ENCODE assay signal across 20 cellular contexts in genomic region chr5:141834331-141834730, GRCh38. TPM values are rescaled to one million over a fixed set of nuclear protein-coding genes. Genes with fewer than 3 reads are reported as not detected.
DNase-seq lines count a peak whose midpoint lies in the region; ATAC-seq, FAIRE-seq and TF ChIP-seq lines count a peak whose summit lies in the region.
"Had no signal": no experiment of that assay in that cellular context is flagged by ENCODE, and none has a peak within 500 bp of the region (broad histone marks: within the 10 kb centered on the region; RNA-seq: fewer than 3 reads in every experiment).

No MANE protein-coding gene starts in this region.

- no peaks in the 10 kb centered on the region for H3K36me3 ChIP-seq in SK-N-SH (replicated peaks in 1 of 2; ENCODE audit: control insufficient read depth in 1 of 2, insufficient read depth in 2 of 2, low read length in 1 of 2)
- H3K36me3 ChIP-seq in GM23338 (ENCODE audit: insufficient read depth): no peaks in the 10 kb centered on the region
- no peaks in the 10 kb centered on the region for H3K36me3 ChIP-seq in astrocyte (ENCODE audit: insufficient read depth, low read length)
- peaks cover 0 to 4% of the 10 kb centered on the region in 2 experiments for H3K36me3 ChIP-seq in mesenchymal stem cell (ENCODE audit: control insufficient read depth in 1 of 2, insufficient read depth in 2 of 2, low read depth in 1 of 2, low read length in 2 of 2)
- H3K36me3 ChIP-seq: SJSA1 had no signal

- H3K27me3 Mint-ChIP-seq in GM23338 (ENCODE audit: insufficient read depth, low read depth, poor library complexity) (peaks cover 23% of the 10 kb centered on the region), astrocyte (ENCODE audit: low read depth, unreplicated experiment) (peaks cover 19% of the 10 kb centered on the region)

- H2BK5ac ChIP-seq in mesenchymal stem cell (ENCODE audit: low read depth, low read length, poor library complexity, severe bottlenecking): no peak overlapping the region

- H3K4me1 Mint-ChIP-seq in GM23338 (peaks cover 46% of the 10 kb centered on the region), astrocyte (ENCODE audit: low read depth, unreplicated experiment) (peaks cover 16% of the 10 kb centered on the region)

- H2BK12ac ChIP-seq in mesenchymal stem cell (ENCODE audit: low read length in 2 of 2): peak overlapping the region in 1 of 2 experiments; percentile 87

- CTCF ChIA-PET in SK-N-SH (lab: Yijun Ruan, JAX): interaction anchor here (1.0 to 14.2 kb wide), 7 partner anchors 9 to 143 kb away, joined by 4 to 162 read pairs (median 8); partner anchors contain the start of gene PCDH1

- no peaks in the 10 kb centered on the region for H3K79me2 ChIP-seq in SK-N-SH (ENCODE audit: insufficient read depth)
- H3K79me2 ChIP-seq in GM23338 (replicated peaks; ENCODE audit: insufficient read depth): no peaks in the 10 kb centered on the region
- no peaks in the 10 kb centered on the region for H3K79me2 ChIP-seq in astrocyte (ENCODE audit: insufficient read depth, low read length)

- no peak overlapping the region for H3K4ac ChIP-seq in mesenchymal stem cell (ENCODE audit: low read depth in 1 of 2, low read length in 2 of 2)

- H3K9ac ChIP-seq in SK-N-SH: no peak overlapping the region
- H3K9ac ChIP-seq in astrocyte (ENCODE audit: low read length): no peak overlapping the region
- no peak overlapping the region for H3K9ac ChIP-seq in mesenchymal stem cell (ENCODE audit: low read length)

- no peak for DNase-seq in SK-N-SH
- DNase-seq in GM23338 (ENCODE audit: low spot score): no peak
- no peak for DNase-seq in astrocyte (ENCODE audit: low read depth)
- peak; percentile 23 for DNase-seq in mesenchymal stem cell
- no peak for DNase-seq in Kasumi-1 (lab: John Stamatoyannopoulos, UW)
- no peak for DNase-seq in NCI-H128 (lab: John Stamatoyannopoulos, UW; ENCODE audit: unreplicated experiment)
- no peak for DNase-seq in T1000 (lab: John Stamatoyannopoulos, UW)
- DNase-seq: GOT3; HFFc6; NCI-H1105; NCI-H1694 treated with DMSO at 0.1 percent for 48 hours; NCI-H446; NK-92 treated with Interleukin-12 subunit alpha and Interleukin-12 subunit beta, amount 100 ng/mL, for 24 hours; OCI-M1 had no signal

- no peak for TF ChIP-seq EP300 in SK-N-SH (IDR thresholded peaks at IDR 0.05; ENCODE audit: borderline replicate concordance in 1 of 2, low read depth in 1 of 2, low read length in 1 of 2)

- no peak overlapping the region for H3K18ac ChIP-seq in mesenchymal stem cell (ENCODE audit: low read depth in 1 of 2, low read length in 2 of 2)

- TF ChIP-seq RAD21 in SK-N-SH (IDR thresholded peaks at IDR 0.05; ENCODE audit: low read length): no peak

- peaks cover 5% of the 10 kb centered on the region; the same call in 1 of the 3 replicates for H3K9me3 Mint-ChIP-seq in GM23338
- H3K9me3 Mint-ChIP-seq in astrocyte (ENCODE audit: unreplicated experiment): peaks cover 11% of the 10 kb centered on the region

- H3K9me3 ChIP-seq in SK-N-SH: no peaks in the 10 kb centered on the region
- H3K9me3 ChIP-seq in astrocyte (ENCODE audit: insufficient read depth, low read depth, low read length): no peaks in the 10 kb centered on the region
- peaks cover 6% of the 10 kb centered on the region for H3K9me3 ChIP-seq in mesenchymal stem cell (ENCODE audit: control insufficient read depth, low read length)
- H3K9me3 ChIP-seq: SJSA1 had no signal

- H4K91ac ChIP-seq in mesenchymal stem cell (ENCODE audit: low read length): peak overlapping the region; percentile 29

- no peaks in the 10 kb centered on the region for H4K20me1 ChIP-seq in SK-N-SH (ENCODE audit: insufficient read depth)
- no peaks in the 10 kb centered on the region for H4K20me1 ChIP-seq in GM23338 (replicated peaks; ENCODE audit: insufficient read depth)
- no peaks in the 10 kb centered on the region for H4K20me1 ChIP-seq in astrocyte (ENCODE audit: insufficient read depth, low read length)

- TF ChIP-seq CTCF in SK-N-SH (IDR thresholded peaks at IDR 0.05) (no peak), GM23338 (conservative IDR thresholded peaks at IDR 0.05; ENCODE audit: low read depth in 2 of 2) (no peak), astrocyte (IDR thresholded peaks at IDR 0.05; ENCODE audit: insufficient read depth, low read depth, low read length) (no peak)

- H3K36me3 Mint-ChIP-seq in GM23338 (ENCODE audit: low read depth): peaks cover 7% of the 10 kb centered on the region
- H3K36me3 Mint-ChIP-seq in astrocyte (ENCODE audit: low read depth, unreplicated experiment): no peaks in the 10 kb centered on the region

- ATAC-seq in SK-N-SH treated with all-trans-retinoic acid at 6 μM for 48 hours (no peak), GM23338 (no peak)

- H3K27me3 ChIP-seq in SK-N-SH (ENCODE audit: insufficient read depth) (peaks cover 14% of the 10 kb centered on the region; the same call in 1 of the 2 replicates), GM23338 (ENCODE audit: insufficient read depth) (no peaks in the 10 kb centered on the region), astrocyte (ENCODE audit: insufficient read depth, low read length) (no peaks in the 10 kb centered on the region), mesenchymal stem cell (ENCODE audit: control insufficient read depth in 1 of 2, insufficient read depth in 1 of 2, low read length in 2 of 2) (peaks cover 16 to 70% of the 10 kb centered on the region in 2 experiments)
- H3K27me3 ChIP-seq: SJSA1 had no signal

- H4K8ac ChIP-seq in mesenchymal stem cell (ENCODE audit: low read length): no peak overlapping the region

- no peak overlapping the region for H3K14ac ChIP-seq in mesenchymal stem cell (ENCODE audit: low read length in 2 of 2)

- no peak overlapping the region for H2AK5ac ChIP-seq in mesenchymal stem cell (ENCODE audit: low read length, severe bottlenecking)

- H3K9me2 ChIP-seq in SK-N-SH: no peaks in the 10 kb centered on the region
- no peaks in the 10 kb centered on the region for H3K9me2 ChIP-seq in GM23338 (ENCODE audit: insufficient read depth)

- H3K4me3 ChIP-seq in SK-N-SH (ENCODE audit: low read depth in 2 of 2, low read length in 1 of 2) (no peak overlapping the region), GM23338 (no peak overlapping the region), astrocyte (ENCODE audit: insufficient read depth, low read depth, low read length) (no peak overlapping the region), mesenchymal stem cell (ENCODE audit: insufficient read depth in 1 of 2, low read depth in 1 of 2, low read length in 2 of 2) (no peak overlapping the region)
- H3K4me3 ChIP-seq: SJSA1 had no signal

- POLR2A ChIA-PET in SK-N-SH (lab: Yijun Ruan, JAX): no interaction called here

- peaks cover 0 to 48% of the 10 kb centered on the region in 2 experiments; a peak in 2 of 4 replicates for H3K4me1 ChIP-seq in SK-N-SH (ENCODE audit: control insufficient read depth in 1 of 2, insufficient read depth in 2 of 2, low read depth in 1 of 2, low read length in 1 of 2)
- peaks cover 37% of the 10 kb centered on the region for H3K4me1 ChIP-seq in GM23338 (ENCODE audit: insufficient read depth)
- H3K4me1 ChIP-seq in astrocyte (ENCODE audit: insufficient read depth, low read length): peaks cover 28% of the 10 kb centered on the region
- H3K4me1 ChIP-seq in mesenchymal stem cell (ENCODE audit: control insufficient read depth, insufficient read depth, low read depth, low read length): no peaks in the 10 kb centered on the region

- FAIRE-seq in astrocyte (lab: Jason Lieb, UNC): no peak
- FAIRE-seq: GM12892 had no signal

- H3K23ac ChIP-seq in mesenchymal stem cell (ENCODE audit: low read length in 2 of 2): no peak overlapping the region

- no peak overlapping the region for H2BK15ac ChIP-seq in mesenchymal stem cell (ENCODE audit: low read depth, poor library complexity, severe bottlenecking)

- H3K27ac Mint-ChIP-seq in GM23338 (no peak overlapping the region), astrocyte (ENCODE audit: unreplicated experiment) (no peak overlapping the region)
- H3K27ac Mint-ChIP-seq: HFFc6 had no signal

- H3K27ac ChIP-seq in SK-N-SH (ENCODE audit: low read depth in 2 of 2, low read length in 1 of 2): no peak overlapping the region
- H3K27ac ChIP-seq in GM23338 (ENCODE audit: low read depth): no peak overlapping the region
- H3K27ac ChIP-seq in astrocyte (ENCODE audit: low read depth, low read length): peak overlapping the region; percentile 24
- H3K27ac ChIP-seq in mesenchymal stem cell (ENCODE audit: low read length, poor library complexity, severe bottlenecking): no peak overlapping the region
- H3K27ac ChIP-seq: 22Rv1, RWPE1, SJSA1 had no signal

- H2BK120ac ChIP-seq in mesenchymal stem cell (ENCODE audit: low read depth, low read length): no peak overlapping the region

- H3K4me2 ChIP-seq in SK-N-SH (no peak overlapping the region), GM23338 (no peak overlapping the region), astrocyte (ENCODE audit: low read length) (no peak overlapping the region), mesenchymal stem cell (ENCODE audit: low read length, poor library complexity, severe bottlenecking) (no peak overlapping the region)

- H3K4me3 Mint-ChIP-seq in GM23338 (no peak overlapping the region), astrocyte (ENCODE audit: unreplicated experiment) (no peak overlapping the region)
- H3K4me3 Mint-ChIP-seq: HFFc6 had no signal

- H3F3A ChIP-seq in SK-N-SH (replicated peaks; ENCODE audit: insufficient read depth) (no peaks in the 10 kb centered on the region), GM23338 (replicated peaks; ENCODE audit: low read depth) (peaks cover 7% of the 10 kb centered on the region; the same call in 1 of the 2 replicates)

- no peak overlapping the region for H2AFZ ChIP-seq in SK-N-SH (ENCODE audit: low read depth)
- no peak overlapping the region for H2AFZ ChIP-seq in GM23338
- no peak overlapping the region for H2AFZ ChIP-seq in astrocyte (ENCODE audit: low read depth, low read length)
- no peak overlapping the region for H2AFZ ChIP-seq in mesenchymal stem cell (ENCODE audit: low read depth, low read length)

- H3K79me1 ChIP-seq in mesenchymal stem cell (replicated peaks; ENCODE audit: low read length, poor library complexity, severe bottlenecking): no peaks in the 10 kb centered on the region

- WGBS in SK-N-SH (ENCODE audit: low lambda C conversion rate): 58% methylated on average over 2 of the region's 2 CpGs
- WGBS in mesenchymal stem cell: no CpG with 5 or more reads among the region's 2 CpGs

TF ChIP-seq in SK-N-SH treated with all-trans-retinoic acid at 6 μM for 48 hours, 23 proteins besides CTCF, POLR2A, EP300 and RAD21 (continues in another document):
- TF ChIP-seq PPARA (CRISPR knock-in tag; IDR thresholded peaks at IDR 0.05; ENCODE audit: borderline replicate concordance) (no peak), ZNF70 (CRISPR knock-in tag; IDR thresholded peaks at IDR 0.05) (no peak)

TF ChIP-seq in GM23338, 12 proteins besides CTCF, POLR2A, EP300 and RAD21 (continues in another document):
- TF ChIP-seq ZNF114 (CRISPR knock-in tag; IDR thresholded peaks at IDR 0.05) (no peak), JUNB (IDR thresholded peaks at IDR 0.05; ENCODE audit: unreplicated experiment) (no peak)

RNA-seq across cellular contexts. Expression of gene PCDH1, which starts 43.9 kb away (rescaled TPM):
- polyA plus RNA-seq in SK-N-SH (2012; rRNA removed): 0.08 and 0.10 TPM in 2 replicates
- 0.06 and 0.13 TPM in 2 replicates for polyA plus RNA-seq in SK-N-SH (2012; cell fraction: cytosol; rRNA removed)
- polyA plus RNA-seq in SK-N-SH (2012; cell fraction: nucleus; rRNA removed): 0.05 and 0.31 TPM in 2 replicates
- total RNA-seq in GM23338 (2014; rRNA removed; shearing (Covaris generic)): 155 and 183 TPM in 2 replicates
- 26.2 and 27.8 TPM in 2 replicates for polyA plus RNA-seq in GM23338 (2016; fragmentation: Nextera tagmentation; extraction: Ambion mirVana)
- 9.1 and 11.5 TPM in 2 replicates for total RNA-seq in astrocyte
- 2.1 TPM for polyA plus RNA-seq in mesenchymal stem cell (2013, experiment 1 of 2)
- 2.0 TPM for polyA plus RNA-seq in mesenchymal stem cell (2013, experiment 2 of 2)
- total RNA-seq: LHCN-M2 had no signal

Comparison
In these comparisons a context has a peak if more than half of its experiments do, and no peak if none do; other contexts are left out.
1. RNA of gene PCDH1, which starts 43.9 kb away (total RNA-seq): 155 to 183 TPM in GM23338; 9.1 to 11.5 TPM in astrocyte; every median in the first group is over 10 times any median in the second.